1 cellular context compared by ENCODE assay signal in the genomic region with DNA sequence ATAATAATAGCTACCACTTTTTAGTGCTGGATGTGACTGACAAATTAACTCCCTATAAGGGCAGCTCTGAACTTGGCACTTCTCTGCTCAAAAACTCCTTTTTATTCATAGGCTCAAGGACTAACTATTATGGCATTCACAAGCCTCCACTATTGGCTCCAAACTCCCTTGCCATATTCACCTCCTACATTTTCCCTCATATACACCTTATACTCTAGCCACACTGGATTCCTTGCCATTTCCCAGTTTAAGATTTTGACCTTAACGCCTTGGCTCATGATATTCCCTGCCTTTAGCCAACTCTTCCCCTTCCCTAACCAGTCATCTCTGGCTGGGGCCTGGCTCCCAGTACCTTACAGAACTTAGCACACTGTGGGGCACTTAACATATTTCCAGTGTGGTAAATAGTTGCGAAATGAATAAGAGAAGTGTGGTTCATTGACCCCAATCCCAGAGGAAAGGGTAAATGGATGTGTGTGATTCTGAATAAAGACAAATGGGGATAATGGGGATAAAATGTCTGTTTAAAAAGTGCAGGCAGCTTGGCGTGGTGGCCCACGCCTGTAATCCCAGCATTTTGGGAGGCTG.
TF ChIP-seq lines count a peak whose summit lies in the region.

No MANE protein-coding gene starts in this region.

TF ChIP-seq in H1, 55 proteins besides CTCF, POLR2A, EP300 and RAD21:
- TF ChIP-seq TBP (IDR thresholded peaks at IDR 0.05; ENCODE audit: low read depth, low read length) (no peak), ZNF274 (IDR thresholded peaks at IDR 0.05; ENCODE audit: borderline replicate concordance, extremely low read depth, low read length) (no peak), MAFK (IDR thresholded peaks at IDR 0.05; ENCODE audit: low read depth, low read length) (no peak), CHD1 (IDR thresholded peaks at IDR 0.05; ENCODE audit: low read depth, low read length) (no peak), YY1 (IDR thresholded peaks at IDR 0.05; ENCODE audit: low read depth, low read length) (no peak), ASH2L (IDR thresholded peaks at IDR 0.05; ENCODE audit: low read length) (no peak), SP2 (IDR thresholded peaks at IDR 0.05; ENCODE audit: low read length) (no peak)
- TF ChIP-seq, protein P1, sequence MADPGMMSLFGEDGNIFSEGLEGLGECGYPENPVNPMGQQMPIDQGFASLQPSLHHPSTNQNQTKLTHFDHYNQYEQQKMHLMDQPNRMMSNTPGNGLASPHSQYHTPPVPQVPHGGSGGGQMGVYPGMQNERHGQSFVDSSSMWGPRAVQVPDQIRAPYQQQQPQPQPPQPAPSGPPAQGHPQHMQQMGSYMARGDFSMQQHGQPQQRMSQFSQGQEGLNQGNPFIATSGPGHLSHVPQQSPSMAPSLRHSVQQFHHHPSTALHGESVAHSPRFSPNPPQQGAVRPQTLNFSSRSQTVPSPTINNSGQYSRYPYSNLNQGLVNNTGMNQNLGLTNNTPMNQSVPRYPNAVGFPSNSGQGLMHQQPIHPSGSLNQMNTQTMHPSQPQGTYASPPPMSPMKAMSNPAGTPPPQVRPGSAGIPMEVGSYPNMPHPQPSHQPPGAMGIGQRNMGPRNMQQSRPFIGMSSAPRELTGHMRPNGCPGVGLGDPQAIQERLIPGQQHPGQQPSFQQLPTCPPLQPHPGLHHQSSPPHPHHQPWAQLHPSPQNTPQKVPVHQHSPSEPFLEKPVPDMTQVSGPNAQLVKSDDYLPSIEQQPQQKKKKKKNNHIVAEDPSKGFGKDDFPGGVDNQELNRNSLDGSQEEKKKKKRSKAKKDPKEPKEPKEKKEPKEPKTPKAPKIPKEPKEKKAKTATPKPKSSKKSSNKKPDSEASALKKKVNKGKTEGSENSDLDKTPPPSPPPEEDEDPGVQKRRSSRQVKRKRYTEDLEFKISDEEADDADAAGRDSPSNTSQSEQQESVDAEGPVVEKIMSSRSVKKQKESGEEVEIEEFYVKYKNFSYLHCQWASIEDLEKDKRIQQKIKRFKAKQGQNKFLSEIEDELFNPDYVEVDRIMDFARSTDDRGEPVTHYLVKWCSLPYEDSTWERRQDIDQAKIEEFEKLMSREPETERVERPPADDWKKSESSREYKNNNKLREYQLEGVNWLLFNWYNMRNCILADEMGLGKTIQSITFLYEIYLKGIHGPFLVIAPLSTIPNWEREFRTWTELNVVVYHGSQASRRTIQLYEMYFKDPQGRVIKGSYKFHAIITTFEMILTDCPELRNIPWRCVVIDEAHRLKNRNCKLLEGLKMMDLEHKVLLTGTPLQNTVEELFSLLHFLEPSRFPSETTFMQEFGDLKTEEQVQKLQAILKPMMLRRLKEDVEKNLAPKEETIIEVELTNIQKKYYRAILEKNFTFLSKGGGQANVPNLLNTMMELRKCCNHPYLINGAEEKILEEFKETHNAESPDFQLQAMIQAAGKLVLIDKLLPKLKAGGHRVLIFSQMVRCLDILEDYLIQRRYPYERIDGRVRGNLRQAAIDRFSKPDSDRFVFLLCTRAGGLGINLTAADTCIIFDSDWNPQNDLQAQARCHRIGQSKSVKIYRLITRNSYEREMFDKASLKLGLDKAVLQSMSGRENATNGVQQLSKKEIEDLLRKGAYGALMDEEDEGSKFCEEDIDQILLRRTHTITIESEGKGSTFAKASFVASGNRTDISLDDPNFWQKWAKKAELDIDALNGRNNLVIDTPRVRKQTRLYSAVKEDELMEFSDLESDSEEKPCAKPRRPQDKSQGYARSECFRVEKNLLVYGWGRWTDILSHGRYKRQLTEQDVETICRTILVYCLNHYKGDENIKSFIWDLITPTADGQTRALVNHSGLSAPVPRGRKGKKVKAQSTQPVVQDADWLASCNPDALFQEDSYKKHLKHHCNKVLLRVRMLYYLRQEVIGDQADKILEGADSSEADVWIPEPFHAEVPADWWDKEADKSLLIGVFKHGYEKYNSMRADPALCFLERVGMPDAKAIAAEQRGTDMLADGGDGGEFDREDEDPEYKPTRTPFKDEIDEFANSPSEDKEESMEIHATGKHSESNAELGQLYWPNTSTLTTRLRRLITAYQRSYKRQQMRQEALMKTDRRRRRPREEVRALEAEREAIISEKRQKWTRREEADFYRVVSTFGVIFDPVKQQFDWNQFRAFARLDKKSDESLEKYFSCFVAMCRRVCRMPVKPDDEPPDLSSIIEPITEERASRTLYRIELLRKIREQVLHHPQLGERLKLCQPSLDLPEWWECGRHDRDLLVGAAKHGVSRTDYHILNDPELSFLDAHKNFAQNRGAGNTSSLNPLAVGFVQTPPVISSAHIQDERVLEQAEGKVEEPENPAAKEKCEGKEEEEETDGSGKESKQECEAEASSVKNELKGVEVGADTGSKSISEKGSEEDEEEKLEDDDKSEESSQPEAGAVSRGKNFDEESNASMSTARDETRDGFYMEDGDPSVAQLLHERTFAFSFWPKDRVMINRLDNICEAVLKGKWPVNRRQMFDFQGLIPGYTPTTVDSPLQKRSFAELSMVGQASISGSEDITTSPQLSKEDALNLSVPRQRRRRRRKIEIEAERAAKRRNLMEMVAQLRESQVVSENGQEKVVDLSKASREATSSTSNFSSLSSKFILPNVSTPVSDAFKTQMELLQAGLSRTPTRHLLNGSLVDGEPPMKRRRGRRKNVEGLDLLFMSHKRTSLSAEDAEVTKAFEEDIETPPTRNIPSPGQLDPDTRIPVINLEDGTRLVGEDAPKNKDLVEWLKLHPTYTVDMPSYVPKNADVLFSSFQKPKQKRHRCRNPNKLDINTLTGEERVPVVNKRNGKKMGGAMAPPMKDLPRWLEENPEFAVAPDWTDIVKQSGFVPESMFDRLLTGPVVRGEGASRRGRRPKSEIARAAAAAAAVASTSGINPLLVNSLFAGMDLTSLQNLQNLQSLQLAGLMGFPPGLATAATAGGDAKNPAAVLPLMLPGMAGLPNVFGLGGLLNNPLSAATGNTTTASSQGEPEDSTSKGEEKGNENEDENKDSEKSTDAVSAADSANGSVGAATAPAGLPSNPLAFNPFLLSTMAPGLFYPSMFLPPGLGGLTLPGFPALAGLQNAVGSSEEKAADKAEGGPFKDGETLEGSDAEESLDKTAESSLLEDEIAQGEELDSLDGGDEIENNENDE (IDR thresholded peaks at IDR 0.05; ENCODE audit: insufficient replicate concordance, low read length): no peak
